ENCODE assay signal across 8 cellular contexts in the genomic region with DNA sequence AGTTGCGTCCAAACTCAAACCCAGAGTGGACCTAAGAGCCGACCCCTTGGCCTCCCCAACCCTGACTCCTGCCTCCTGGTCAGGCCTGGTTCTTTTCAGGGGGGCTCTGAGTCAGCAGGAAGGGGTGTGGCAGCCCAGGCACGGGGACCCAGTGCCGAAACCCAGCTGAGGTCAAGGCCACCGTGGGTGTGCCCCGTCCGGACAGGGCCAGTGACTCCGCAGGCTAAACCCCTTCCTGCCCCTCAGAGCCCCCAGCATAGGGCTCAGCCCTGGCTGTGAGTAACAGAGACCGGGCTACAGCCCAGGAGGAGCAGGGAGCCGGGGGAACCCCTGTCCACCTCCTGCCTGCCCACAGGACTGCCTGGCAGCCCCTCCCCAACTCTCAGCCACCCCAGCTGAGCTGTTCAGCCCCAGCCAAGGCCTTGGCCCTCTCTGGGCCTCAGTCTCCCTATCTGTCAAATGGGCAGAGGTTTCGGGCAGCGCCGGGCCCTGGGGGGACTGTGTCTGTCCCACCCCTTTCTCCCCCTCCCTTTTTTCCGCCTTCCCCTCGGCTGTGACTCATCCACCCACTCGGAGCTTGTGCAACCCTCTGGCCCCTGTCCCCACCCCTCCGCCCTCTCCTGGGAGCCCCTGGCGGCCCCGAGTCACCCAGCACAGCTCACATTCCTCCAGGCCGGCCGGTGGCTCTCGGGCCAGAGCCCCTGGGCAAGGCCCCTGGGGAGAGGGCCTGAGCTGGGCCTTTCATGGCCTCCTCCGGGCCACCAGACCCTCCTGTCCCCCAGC. TPM values are rescaled to one million over a fixed set of nuclear protein-coding genes. Genes with fewer than 3 reads are reported as not detected.
DNase-seq lines count a peak whose midpoint lies in the region; ATAC-seq and TF ChIP-seq lines count a peak whose summit lies in the region.

No MANE protein-coding gene starts in this region.

- POLR2A ChIA-PET in SK-N-SH (lab: Yijun Ruan, JAX), result no interaction called here

- H3K27me3 ChIP-seq in SK-N-SH (ENCODE audit: insufficient read depth), result no peaks in the 10 kb centered on the region

- H3K4me3 ChIP-seq in SK-N-SH (ENCODE audit: low read depth in 2 of 2, low read length in 1 of 2) (no peak overlapping the region), choroid plexus epithelial cell (ENCODE audit: low read depth, low read length) (peak overlapping the region; percentile 17), lower leg skin (ENCODE audit: low read depth, poor library complexity, severe bottlenecking) (peak overlapping the region; percentile 0)

- peak overlapping the region; percentile 18; the same call in 1 of the 2 replicates for H3K9ac ChIP-seq in SK-N-SH

- intact Hi-C loops in lower leg skin (cut with DNase I; ENCODE audit: low total_unique reads), result loop anchor here (5.0 kb wide), 1 partner anchor 1619 kb away; no protein-coding TSS in a partner anchor

- H3K79me2 ChIP-seq in SK-N-SH (ENCODE audit: insufficient read depth), result peaks cover 100% of the 10 kb centered on the region

- ATAC-seq in GM21619 (IDR thresholded peaks at IDR 0.05; ENCODE audit: unreplicated experiment), result no peak
- no peak for ATAC-seq in GM18511 (IDR thresholded peaks at IDR 0.05; ENCODE audit: unreplicated experiment)
- no peak for ATAC-seq in GM19452 (IDR thresholded peaks at IDR 0.05; ENCODE audit: unreplicated experiment)

- TF ChIP-seq EP300 in SK-N-SH (IDR thresholded peaks at IDR 0.05; ENCODE audit: borderline replicate concordance in 1 of 2, low read depth in 1 of 2, low read length in 1 of 2), result no peak

- H3F3A ChIP-seq in SK-N-SH (replicated peaks; ENCODE audit: insufficient read depth), result peaks cover 19% of the 10 kb centered on the region

- H3K4me1 ChIP-seq in SK-N-SH (ENCODE audit: control insufficient read depth in 1 of 2, insufficient read depth in 2 of 2, low read depth in 1 of 2, low read length in 1 of 2), result peaks cover under 1 to 6% of the 10 kb centered on the region in 2 experiments; a peak in 2 of 4 replicates

- H3K27ac ChIP-seq in SK-N-SH (ENCODE audit: low read depth in 2 of 2, low read length in 1 of 2), result peak overlapping the region in 1 of 2 experiments; percentile 63; a peak in 2 of 4 replicates

- peaks cover under 1 to 29% of the 10 kb centered on the region in 2 experiments for H3K36me3 ChIP-seq in SK-N-SH (replicated peaks in 1 of 2; ENCODE audit: control insufficient read depth in 1 of 2, insufficient read depth in 2 of 2, low read length in 1 of 2)

- peaks cover 98% of the 10 kb centered on the region for H4K20me1 ChIP-seq in SK-N-SH (ENCODE audit: insufficient read depth)

- TF ChIP-seq RAD21 in SK-N-SH (IDR thresholded peaks at IDR 0.05; ENCODE audit: low read length), result no peak

- no peak for TF ChIP-seq POLR2A in lower leg skin (IDR thresholded peaks at IDR 0.05)

- TF ChIP-seq CTCF in SK-N-SH (IDR thresholded peaks at IDR 0.05) (0 out of 2 replicates have a peak, but pooled peaks have one; percentile 13), choroid plexus epithelial cell (conservative IDR thresholded peaks at IDR 0.05; ENCODE audit: low read depth, low read length) (peak; percentile 15), lower leg skin (IDR thresholded peaks at IDR 0.05) (no peak)

- H3K4me2 ChIP-seq in SK-N-SH, result peak overlapping the region; percentile 62; the same call in 1 of the 2 replicates

- CTCF ChIA-PET in SK-N-SH (lab: Yijun Ruan, JAX), result interaction anchor here (1.1 kb wide), 1 partner anchor 82 kb away, joined by 4 read pairs; no protein-coding TSS in a partner anchor

- H3K9me2 ChIP-seq in SK-N-SH, result no peaks in the 10 kb centered on the region

- H2AFZ ChIP-seq in SK-N-SH (ENCODE audit: low read depth), result no peak overlapping the region

- peak; percentile 96 for DNase-seq in GM03348 (ENCODE audit: low spot score)
- no peak for DNase-seq in SK-N-SH
- peak; percentile 86 for DNase-seq in choroid plexus epithelial cell (ENCODE audit: low read depth)
- DNase-seq in lower leg skin (ENCODE audit: low spot score in 2 of 2), result peak; percentile 89 to 98
- DNase-seq in stimulated activated CD8-positive, alpha-beta memory T cell treated with anti-CD3 and anti-CD28 coated beads, Interleukin-4, amount 100 ng/mL, for 48 hours, result peak; percentile 83

- no peaks in the 10 kb centered on the region for H3K9me3 ChIP-seq in SK-N-SH

- WGBS in SK-N-SH (ENCODE audit: low lambda C conversion rate), result 53% methylated on average over 14 of the region's 23 CpGs
- WGBS in lower leg skin, 2 donors, result 12 to 20% methylated on average over 16 to 19 of the region's 23 CpGs

TF ChIP-seq in SK-N-SH, 30 proteins besides CTCF, POLR2A, EP300 and RAD21:
- TF ChIP-seq RXRA (IDR thresholded peaks at IDR 0.05; ENCODE audit: borderline replicate concordance, low read depth) (no peak), CHD2 (IDR thresholded peaks at IDR 0.05; ENCODE audit: low read length, partially characterized antibody) (no peak), POLR2AphosphoS5 (IDR thresholded peaks at IDR 0.05; ENCODE audit: low read depth, low read length) (no peak), IRF3 (IDR thresholded peaks at IDR 0.05; ENCODE audit: low read depth, low read length) (no peak), EZH2phosphoT487 (IDR thresholded peaks at IDR 0.05; ENCODE audit: borderline replicate concordance, low read depth) (no peak), USF1 (IDR thresholded peaks at IDR 0.05; ENCODE audit: borderline replicate concordance, low read depth) (no peak), MEF2A (IDR thresholded peaks at IDR 0.05; ENCODE audit: borderline replicate concordance, low read depth) (no peak), FOSL2 (IDR thresholded peaks at IDR 0.05; ENCODE audit: borderline replicate concordance, low read depth) (peak; percentile 52; the same call in 1 of the 2 replicates), JUND (IDR thresholded peaks at IDR 0.05) (0 out of 2 replicates have a peak, but pooled peaks have one; percentile 40), SIN3A (IDR thresholded peaks at IDR 0.05; ENCODE audit: borderline replicate concordance, low read depth, low read length) (no peak)

RNA-seq across cellular contexts. Expression of gene ZBTB7A, which starts 8.6 kb away (rescaled TPM):
- polyA plus RNA-seq in SK-N-SH (2012; rRNA removed), result 5.6 and 7.4 TPM in 2 replicates
- polyA plus RNA-seq in SK-N-SH (2012; cell fraction: cytosol; rRNA removed), result 2.8 and 5.8 TPM in 2 replicates
- polyA plus RNA-seq in SK-N-SH (2012; cell fraction: nucleus; rRNA removed), result 17.7 and 19.8 TPM in 2 replicates
- 100 to 1,000 TPM; 138 to 162 (median 152) TPM for total RNA-seq in lower leg skin

RNA-seq across cellular contexts. Expression of gene PIAS4, which starts 50.6 kb away (rescaled TPM):
- 7.7 and 14.1 TPM in 2 replicates for polyA plus RNA-seq in SK-N-SH (2012; rRNA removed)
- 4.8 and 7.9 TPM in 2 replicates for polyA plus RNA-seq in SK-N-SH (2012; cell fraction: cytosol; rRNA removed)
- polyA plus RNA-seq in SK-N-SH (2012; cell fraction: nucleus; rRNA removed), result 17.7 and 23.8 TPM in 2 replicates
- total RNA-seq in lower leg skin, result 10 to 100 TPM; 20.8 to 35.1 (median 26.9) TPM

Comparison
In these comparisons a context has a peak if more than half of its experiments do, and no peak if none do; other contexts are left out.
1. H3K4me3 ChIP-seq: peak in choroid plexus epithelial cell (single experiment) and lower leg skin (single experiment); none in SK-N-SH (0 of 2).
2. CTCF ChIP-seq: peak in SK-N-SH (single experiment) and choroid plexus epithelial cell (single experiment); none in lower leg skin (0 of 3).